In the genomic region with DNA sequence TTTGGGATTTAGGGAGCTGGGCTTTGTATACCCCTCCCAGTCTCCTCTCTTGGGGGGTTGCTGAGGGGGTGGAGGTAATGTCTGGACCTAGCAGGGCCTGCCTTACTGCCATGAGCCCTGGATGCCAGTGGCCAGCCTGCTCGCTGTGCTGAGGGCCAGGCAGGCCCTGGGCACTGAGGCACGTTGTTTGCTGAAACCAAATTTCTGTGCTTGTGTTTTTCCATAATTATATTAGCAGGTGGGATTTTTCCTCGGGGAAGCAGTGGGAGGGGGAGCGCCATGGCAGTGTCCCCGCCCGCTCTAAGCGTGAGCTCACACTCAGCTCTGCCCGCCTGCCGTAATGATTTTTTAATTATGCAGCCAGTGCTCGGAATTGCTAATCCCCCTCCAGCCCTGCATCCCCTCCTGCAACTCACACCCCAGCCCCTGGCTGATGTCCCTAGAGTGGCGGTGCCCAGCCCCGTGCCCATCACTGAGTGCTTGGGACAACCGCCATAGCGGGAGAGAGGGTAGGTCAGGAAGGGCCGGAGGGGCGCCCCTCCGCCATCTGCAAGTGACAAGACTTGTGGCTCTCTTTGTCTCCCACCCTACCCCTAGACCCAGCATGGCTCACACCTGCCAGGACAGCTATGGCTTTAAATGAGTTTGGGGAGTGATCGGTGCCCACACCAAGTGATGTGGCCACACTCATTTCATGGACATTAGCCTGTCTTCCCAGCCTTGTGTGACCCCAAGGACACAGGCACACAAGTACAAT, we compare ENCODE assay signal across 9 cellular contexts. TPM values are rescaled to one million over a fixed set of nuclear protein-coding genes. Genes with fewer than 3 reads are reported as not detected.
A peak's percentile ranks its signal among the peaks of the same experiment; 100 is the strongest.
DNase-seq lines count a peak whose midpoint lies in the region; ATAC-seq and TF ChIP-seq lines count a peak whose summit lies in the region.
"Had no signal": no experiment of that assay in that cellular context is flagged by ENCODE, and none has a peak within 500 bp of the region (broad histone marks: within the 10 kb centered on the region; RNA-seq: fewer than 3 reads in every experiment).

No MANE protein-coding gene starts in this region.

- POLR2A ChIA-PET in naive thymus-derived CD8-positive, alpha-beta T cell (lab: Charles Lee): interaction anchor here (0.6 to 1.5 kb wide), 9 partner anchors 10 to 211 kb away, joined by 3 to 5 read pairs (median 4); no protein-coding TSS in a partner anchor
- POLR2A ChIA-PET in Caco-2 (lab: Charles Lee): no interaction called here

- BruUV-seq in mammary epithelial cell (replicated peaks; lab: Mats Ljungman, UMichigan) (no TSS peak), Caco-2 (replicated peaks; lab: Mats Ljungman, UMichigan) (no TSS peak)

- intact Hi-C loops in mammary epithelial cell (cut with micrococcal nuclease) (loop anchor here (1.0 kb wide), 1 partner anchor 21 kb away; no protein-coding TSS in a partner anchor), Caco-2 (cut with micrococcal nuclease; ENCODE audit: unreplicated experiment) (no loop called here)

- peak overlapping the region; percentile 94 for H2AFZ ChIP-seq in mammary epithelial cell (ENCODE audit: low read depth, low read length)

- ATAC-seq in naive thymus-derived CD8-positive, alpha-beta T cell: no peak
- ATAC-seq in HG03565 (IDR thresholded peaks at IDR 0.05; ENCODE audit: unreplicated experiment) (no peak), HG03354 (IDR thresholded peaks at IDR 0.05; ENCODE audit: poor library complexity, severe bottlenecking, unreplicated experiment) (no peak)

- peaks cover 74% of the 10 kb centered on the region for H3K4me1 ChIP-seq in BE2C
- peaks cover 57% of the 10 kb centered on the region for H3K4me1 ChIP-seq in mammary epithelial cell (ENCODE audit: insufficient read depth, low read length)
- peaks cover 13% of the 10 kb centered on the region for H3K4me1 ChIP-seq in Caco-2

- H3K4me2 ChIP-seq in mammary epithelial cell (ENCODE audit: insufficient read depth, low read depth, low read length): peak overlapping the region; percentile 98

- no peaks in the 10 kb centered on the region for H3K9me3 Mint-ChIP-seq in naive thymus-derived CD8-positive, alpha-beta T cell
- H3K9me3 Mint-ChIP-seq in Caco-2 (ENCODE audit: unreplicated experiment): no peaks in the 10 kb centered on the region

- no peak for TF ChIP-seq CTCF in BE2C (IDR thresholded peaks at IDR 0.05; ENCODE audit: low read depth, low read length)
- no peak for TF ChIP-seq CTCF in HL-60 (IDR thresholded peaks at IDR 0.05; ENCODE audit: insufficient read depth, low read length)
- no peak for TF ChIP-seq CTCF in mammary epithelial cell (conservative IDR thresholded peaks at IDR 0.05 in 1 of 2, IDR thresholded peaks at IDR 0.05 in 1 of 2; ENCODE audit: extremely low read depth in 1 of 2, insufficient read depth in 1 of 2, low read depth in 1 of 2, low read length in 2 of 2)
- no peak for TF ChIP-seq CTCF in Caco-2 (IDR thresholded peaks at IDR 0.05; ENCODE audit: insufficient read depth in 1 of 2, low read depth in 1 of 2, low read length in 1 of 2, severe bottlenecking in 1 of 2, unreplicated experiment in 1 of 2)

- dilution Hi-C loops in mammary epithelial cell (cut with HindIII; ENCODE audit: low sequenced_read_pairs): no loop called here

- DNase-seq in BE2C (no peak), HL-60 (ENCODE audit: low read depth in 1 of 2, low spot score in 1 of 2) (no peak), mammary epithelial cell (no peak), Caco-2 (no peak), amniotic stem cell (lab: John Stamatoyannopoulos, UW) (no peak)
- DNase-seq in naive thymus-derived CD8-positive, alpha-beta T cell: no peak
- DNase-seq: SIG-M5 had no signal

- H3K27ac ChIP-seq in HL-60 (replicated peaks) (peak overlapping the region; percentile 88), mammary epithelial cell (ENCODE audit: insufficient read depth, low read depth, low read length) (peak overlapping the region; percentile 85)

- peaks cover 15 to 75% (median 51%) of the 10 kb centered on the region in 4 donors for H3K4me1 Mint-ChIP-seq in naive thymus-derived CD8-positive, alpha-beta T cell
- no peaks in the 10 kb centered on the region for H3K4me1 Mint-ChIP-seq in Caco-2 (ENCODE audit: low read depth, unreplicated experiment)

- H3K36me3 ChIP-seq in BE2C (peaks cover 7% of the 10 kb centered on the region; the same call in 1 of the 2 replicates), mammary epithelial cell (ENCODE audit: insufficient read depth, low read length) (no peaks in the 10 kb centered on the region), Caco-2 (ENCODE audit: control insufficient read depth, insufficient read depth, low read length) (peaks cover 5% of the 10 kb centered on the region)

- no peaks in the 10 kb centered on the region for H3K36me3 Mint-ChIP-seq in naive thymus-derived CD8-positive, alpha-beta T cell
- peaks cover 23% of the 10 kb centered on the region for H3K36me3 Mint-ChIP-seq in Caco-2 (ENCODE audit: insufficient read depth, unreplicated experiment)

- H3K4me3 ChIP-seq in BE2C (ENCODE audit: low read depth, low read length) (peak overlapping the region; percentile 48), HL-60 (replicated peaks; ENCODE audit: insufficient read depth, low read length) (peak overlapping the region; percentile 16), mammary epithelial cell (replicated peaks in 1 of 3; ENCODE audit: insufficient read depth in 1 of 3, low read depth in 2 of 3, low read length in 3 of 3) (peak overlapping the region in 1 of 3 experiments; percentile 40), Caco-2 (ENCODE audit: low read depth, low read length) (no peak overlapping the region)

- H3K9me3 ChIP-seq in BE2C (no peaks in the 10 kb centered on the region), mammary epithelial cell (replicated peaks; ENCODE audit: insufficient read depth, low read length) (no peaks in the 10 kb centered on the region), Caco-2 (no peaks in the 10 kb centered on the region)

- in situ Hi-C loops in mammary epithelial cell (cut with MboI; ENCODE audit: low sequenced_read_pairs in 2 of 2): no loop called here

- no peaks in the 10 kb centered on the region for H3K27me3 ChIP-seq in BE2C
- no peaks in the 10 kb centered on the region for H3K27me3 ChIP-seq in HL-60 (ENCODE audit: insufficient read depth, poor library complexity, severe bottlenecking)
- no peaks in the 10 kb centered on the region for H3K27me3 ChIP-seq in mammary epithelial cell (ENCODE audit: insufficient read depth, low read length)
- no peaks in the 10 kb centered on the region for H3K27me3 ChIP-seq in Caco-2 (replicated peaks; ENCODE audit: control insufficient read depth, insufficient read depth, low read length)

- no peaks in the 10 kb centered on the region for H4K20me1 ChIP-seq in mammary epithelial cell (ENCODE audit: insufficient read depth, low read length)

- WGBS in mammary epithelial cell (ENCODE audit: low coverage, missing lambda C conversion rate): 58% methylated on average over 17 of the region's 18 CpGs

- H3K27ac Mint-ChIP-seq in naive thymus-derived CD8-positive, alpha-beta T cell: peak overlapping the region; percentile 45 to 93 (median 86)
- H3K27ac Mint-ChIP-seq in Caco-2 (ENCODE audit: unreplicated experiment): no peak overlapping the region

- peak overlapping the region; percentile 78 to 89 (median 84) for H3K4me3 Mint-ChIP-seq in naive thymus-derived CD8-positive, alpha-beta T cell
- no peak overlapping the region for H3K4me3 Mint-ChIP-seq in Caco-2 (ENCODE audit: unreplicated experiment)

- H3K9ac ChIP-seq in mammary epithelial cell (ENCODE audit: insufficient read depth, low read length): peak overlapping the region; percentile 73

- CTCF ChIA-PET in mammary epithelial cell (lab: Charles Lee; ENCODE audit: low non-redundant PET) (no interaction called here), Caco-2 (lab: Charles Lee) (no interaction called here)

- H3K79me2 ChIP-seq in mammary epithelial cell (ENCODE audit: insufficient read depth, low read length): peaks cover 52% of the 10 kb centered on the region

- H3K27me3 Mint-ChIP-seq in naive thymus-derived CD8-positive, alpha-beta T cell: no peaks in the 10 kb centered on the region
- H3K27me3 Mint-ChIP-seq in Caco-2 (ENCODE audit: insufficient read depth, unreplicated experiment): no peaks in the 10 kb centered on the region

RNA-seq across cellular contexts. Expression of a gene that starts 21.0 kb away (rescaled TPM):
- 263 TPM for polyA plus RNA-seq in BE2C (2012; ENCODE audit: insufficient read depth, insufficient read length, low read depth)
- total RNA-seq in mammary epithelial cell (10 to 100 TPM; 13.8 to 47.3 TPM), Caco-2 (2022) (79.5 and 92.3 TPM in 2 replicates)
- polyA plus RNA-seq in mammary epithelial cell: 16.6 TPM
- 5.8 TPM for polyA minus RNA-seq in mammary epithelial cell
- 1 to 10 TPM; 6.8 to 8.3 TPM for total RNA-seq in naive thymus-derived CD8-positive, alpha-beta T cell
- 10 to 100 TPM in 1 of 3 donors, 1 to 10 TPM in 2; 2.6 to 24.6 (median 3.7) TPM for polyA plus RNA-seq in naive thymus-derived CD8-positive, alpha-beta T cell
